ENCODE assay signal across 8 cellular contexts in genomic region chr11:841981-842369, GRCh38. TPM values are rescaled to one million over a fixed set of nuclear protein-coding genes. Genes with fewer than 3 reads are reported as not detected.
DNase-seq lines count a peak whose midpoint lies in the region; ATAC-seq, FAIRE-seq and TF ChIP-seq lines count a peak whose summit lies in the region.

No MANE protein-coding gene starts in this region.

- H3K9ac ChIP-seq in kidney (ENCODE audit: low read length in 2 of 2), result peak overlapping the region; percentile 49 to 81

- H3K4me1 Mint-ChIP-seq in activated naive CD8-positive, alpha-beta T cell treated with anti-CD3 and anti-CD28 coated beads, Interleukin-2, amount 50 U/mL, for 24 hours, result peaks cover 30% of the 10 kb centered on the region

- ATAC-seq in GM19035 (IDR thresholded peaks at IDR 0.05; ENCODE audit: unreplicated experiment), result peak; percentile 23
- peak; percentile 14 for ATAC-seq in HG03139 (IDR thresholded peaks at IDR 0.05; ENCODE audit: unreplicated experiment)
- ATAC-seq in activated naive CD8-positive, alpha-beta T cell treated with anti-CD3 and anti-CD28 coated beads, Interleukin-2, amount 50 U/mL, for 24 hours, result peak; percentile 16

- H3K27me3 Mint-ChIP-seq in activated naive CD8-positive, alpha-beta T cell treated with anti-CD3 and anti-CD28 coated beads, Interleukin-2, amount 50 U/mL, for 24 hours, result peaks cover 3% of the 10 kb centered on the region

- H3K9me3 ChIP-seq in kidney (ENCODE audit: control insufficient read depth in 1 of 2, low read length in 2 of 2), result no peaks in the 10 kb centered on the region

- peaks cover 12% of the 10 kb centered on the region for H3K36me3 Mint-ChIP-seq in activated naive CD8-positive, alpha-beta T cell treated with anti-CD3 and anti-CD28 coated beads, Interleukin-2, amount 50 U/mL, for 24 hours (ENCODE audit: low read depth)

- no peak for FAIRE-seq in kidney (lab: Jason Lieb, UNC)

- H3K4me3 Mint-ChIP-seq in activated naive CD8-positive, alpha-beta T cell treated with anti-CD3 and anti-CD28 coated beads, Interleukin-2, amount 50 U/mL, for 24 hours, result peak overlapping the region; percentile 84

- no peak for DNase-seq in activated naive CD8-positive, alpha-beta T cell treated with anti-CD3 and anti-CD28 coated beads, Interleukin-2, amount 50 U/mL, for 24 hours
- DNase-seq in kidney, result no peak
- no peak for DNase-seq in HEK293T (ENCODE audit: extremely low spot score)
- DNase-seq in kidney tubule cell (ENCODE audit: low spot score), result no peak
- DNase-seq in activated CD4-positive, CD25-positive, alpha-beta regulatory T cell treated with anti-CD3 and anti-CD28 coated beads, Interleukin-2, amount 50 U/mL, for 72 hours, result no peak

- CTCF ChIA-PET in HEK293T (lab: Yijun Ruan, JAX), result no interaction called here

- peak overlapping the region; percentile 92 to 93 for H3K27ac ChIP-seq in kidney (ENCODE audit: low read depth in 2 of 2, low read length in 2 of 2)
- H3K27ac ChIP-seq in temporal lobe (ENCODE audit: low read depth, low read length), result peak overlapping the region; percentile 74

- H3K27ac Mint-ChIP-seq in activated naive CD8-positive, alpha-beta T cell treated with anti-CD3 and anti-CD28 coated beads, Interleukin-2, amount 50 U/mL, for 24 hours, result peak overlapping the region; percentile 73

- no peak for TF ChIP-seq CTCF in kidney (IDR thresholded peaks at IDR 0.05; ENCODE audit: borderline replicate concordance, extremely low read depth, insufficient read depth)

- peak overlapping the region; percentile 80 to 87 for H3K4me3 ChIP-seq in kidney (ENCODE audit: low read length in 2 of 2)

- POLR2A ChIA-PET in HEK293T (lab: Yijun Ruan, JAX), result interaction anchor here (1.0 to 5.4 kb wide), 4 partner anchors 11 to 65 kb away, joined by 3 to 63 read pairs (median 7); partner anchors contain the start of genes CD151, CRACR2B and RPLP2

- intact Hi-C loops in kidney (cut with DNase I), result no loop called here

- no peaks in the 10 kb centered on the region for H3K9me3 Mint-ChIP-seq in activated naive CD8-positive, alpha-beta T cell treated with anti-CD3 and anti-CD28 coated beads, Interleukin-2, amount 50 U/mL, for 24 hours

- H3K4me1 ChIP-seq in kidney (ENCODE audit: control insufficient read depth in 1 of 2, insufficient read depth in 1 of 2, low read depth in 1 of 2, low read length in 2 of 2), result peaks cover 15 to 36% of the 10 kb centered on the region in 2 donors

- H3K36me3 ChIP-seq in kidney (ENCODE audit: control insufficient read depth in 1 of 2, insufficient read depth in 2 of 2, low read length in 2 of 2), result peaks cover 8 to 31% of the 10 kb centered on the region in 2 donors

TF ChIP-seq in HEK293T, 16 proteins besides CTCF, POLR2A, EP300 and RAD21:
- TF ChIP-seq CTBP1 (IDR thresholded peaks at IDR 0.05; ENCODE audit: borderline replicate concordance) (no peak), SUZ12 (IDR thresholded peaks at IDR 0.05) (no peak), FOXM1 (IDR thresholded peaks at IDR 0.05; ENCODE audit: borderline replicate concordance) (no peak), TARDBP (IDR thresholded peaks at IDR 0.05) (no peak), ZNF384 (IDR thresholded peaks at IDR 0.05) (no peak), HDGF (IDR thresholded peaks at IDR 0.05; ENCODE audit: borderline replicate concordance) (no peak), ARNT (IDR thresholded peaks at IDR 0.05) (no peak), LEF1 (IDR thresholded peaks at IDR 0.05; ENCODE audit: borderline replicate concordance) (no peak), BHLHE40 (IDR thresholded peaks at IDR 0.05; ENCODE audit: borderline replicate concordance) (no peak)
TF ChIP-seq in HEK293T: peak in this region for 0.

RNA-seq across cellular contexts. Expression of gene POLR2L, which starts 0.4 kb away (rescaled TPM):
- total RNA-seq in kidney, result 107 TPM
- polyA plus RNA-seq in kidney (ENCODE audit: insufficient read depth, low read depth, low replicate concordance), result 376 TPM
- total RNA-seq in temporal lobe, result 17.7 TPM

RNA-seq across cellular contexts. Expression of gene TSPAN4, which starts 0.7 kb away (rescaled TPM):
- total RNA-seq in kidney, result 104 TPM
- polyA plus RNA-seq in kidney (ENCODE audit: insufficient read depth, low read depth, low replicate concordance), result 81.2 TPM
- 10.8 TPM for total RNA-seq in temporal lobe

RNA-seq across cellular contexts. Expression of gene CD151, which starts 9.2 kb away (rescaled TPM):
- 476 TPM for total RNA-seq in kidney
- polyA plus RNA-seq in kidney (ENCODE audit: insufficient read depth, low read depth, low replicate concordance), result 379 TPM
- 28.5 TPM for total RNA-seq in temporal lobe

RNA-seq across cellular contexts. Expression of gene CRACR2B, which starts 14.3 kb away (rescaled TPM):
- total RNA-seq in kidney (22.6 TPM), temporal lobe (under 0.01 TPM)
- polyA plus RNA-seq in kidney (ENCODE audit: insufficient read depth, low read depth, low replicate concordance), result 16.5 TPM

RNA-seq across cellular contexts. Expression of gene PNPLA2, which starts 23.3 kb away (rescaled TPM):
- total RNA-seq in kidney, result 173 TPM
- polyA plus RNA-seq in kidney (ENCODE audit: insufficient read depth, low read depth, low replicate concordance), result 67.9 TPM
- 4.4 TPM for total RNA-seq in temporal lobe

Comparison
In these comparisons a context has a peak if more than half of its experiments do, and no peak if none do; other contexts are left out.
1. RNA of gene CD151, which starts 9.2 kb away (total RNA-seq): 476 TPM in kidney (single experiment); 28.5 TPM in temporal lobe (single experiment); every median in the first group is over 10 times any median in the second.
2. Peak in every context shown above with its lines, with median percentiles within 50 percentile points of each other: ATAC-seq.